In genomic region chr2:100212820-100213219, GRCh38 we compare ENCODE assay signal across 19 cellular contexts.
"Had no signal": no experiment of that assay in that cellular context is flagged by ENCODE, and none has a peak within 500 bp of the region (broad histone marks: within the 10 kb centered on the region; RNA-seq: fewer than 3 reads in every experiment).

No MANE protein-coding gene starts in this region.

- H3K36me3 ChIP-seq: lower lobe of right lung, ovary, suprapubic skin, transverse colon had no signal

- ATAC-seq: activated CD4-positive, alpha-beta T cell treated with anti-CD3 and anti-CD28 coated beads for 36 hours; activated naive CD4-positive, alpha-beta T cell treated with anti-CD3 and anti-CD28 coated beads, Interleukin-2, amount 50 U/mL, for 72 hours; activated T-cell treated with anti-CD3 and anti-CD28 coated beads, Interleukin-2, amount 50 U/mL, for 72 hours; natural killer cell treated with Interleukin-12 subunit alpha and Interleukin-12 subunit beta and Interleukin-15 and Interleukin-18, amount 100 ng/mL, for 72 hours; stimulated activated naive B cell treated with anti-CD40 and anti-IgM and Interleukin-4, amounts not matched to agents 10 μg/mL and 1 μg/mL and 100 μg/mL, for 72 hours had no signal

- H3K27ac Mint-ChIP-seq: activated CD4-positive, alpha-beta T cell treated with anti-CD3 and anti-CD28 coated beads for 36 hours; activated naive CD4-positive, alpha-beta T cell treated with anti-CD3 and anti-CD28 coated beads, Interleukin-2, amount 50 U/mL, for 72 hours; activated T-cell treated with anti-CD3 and anti-CD28 coated beads, Interleukin-2, amount 50 U/mL, for 72 hours; natural killer cell treated with Interleukin-12 subunit alpha and Interleukin-12 subunit beta and Interleukin-15 and Interleukin-18, amount 100 ng/mL, for 72 hours; progenitor cell of endocrine pancreas; stimulated activated naive B cell treated with anti-CD40 and anti-IgM and Interleukin-4, amounts not matched to agents 10 μg/mL and 1 μg/mL and 100 μg/mL, for 72 hours had no signal

- H3K9me3 ChIP-seq: lower lobe of right lung, ovary, suprapubic skin, transverse colon had no signal

- H3K4me3 Mint-ChIP-seq: activated CD4-positive, alpha-beta T cell treated with anti-CD3 and anti-CD28 coated beads for 36 hours; activated T-cell treated with anti-CD3 and anti-CD28 coated beads, Interleukin-2, amount 50 U/mL, for 72 hours; natural killer cell treated with Interleukin-12 subunit alpha and Interleukin-12 subunit beta and Interleukin-15 and Interleukin-18, amount 100 ng/mL, for 72 hours; stimulated activated naive B cell treated with anti-CD40 and anti-IgM and Interleukin-4, amounts not matched to agents 10 μg/mL and 1 μg/mL and 100 μg/mL, for 72 hours had no signal

- H3K9me3 Mint-ChIP-seq: activated naive CD4-positive, alpha-beta T cell treated with anti-CD3 and anti-CD28 coated beads, Interleukin-2, amount 50 U/mL, for 72 hours; activated T-cell treated with anti-CD3 and anti-CD28 coated beads, Interleukin-2, amount 50 U/mL, for 72 hours; natural killer cell treated with Interleukin-12 subunit alpha and Interleukin-12 subunit beta and Interleukin-15 and Interleukin-18, amount 100 ng/mL, for 72 hours; stimulated activated naive B cell treated with anti-CD40 and anti-IgM and Interleukin-4, amounts not matched to agents 10 μg/mL and 1 μg/mL and 100 μg/mL, for 72 hours had no signal

- DNase-seq: activated CD4-positive, alpha-beta T cell treated with anti-CD3 and anti-CD28 coated beads for 36 hours; activated CD4-positive, alpha-beta T cell treated with anti-CD3 and anti-CD28 coated beads, Interleukin-2, amount 50 U/mL, for 4 hours; activated CD4-positive, CD25-positive, alpha-beta regulatory T cell; activated naive CD4-positive, alpha-beta T cell; activated T-cell treated with anti-CD3 and anti-CD28 coated beads for 4 hours; activated T-cell treated with anti-CD3 and anti-CD28 coated beads, Interleukin-2, amount 50 U/mL, for 72 hours; effector CD8-positive, alpha-beta T cell; head of caudate nucleus; lower lobe of right lung; mesenchymal stem cell; ovary; stimulated activated CD4-positive, alpha-beta T cell treated with anti-CD3 and anti-CD28 coated beads, Interleukin-15, amount 100 ng/mL, for 24 hours; stimulated activated CD4-positive, alpha-beta T cell treated with anti-CD3 and anti-CD28 coated beads, Interleukin-2, amount 100 ng/mL, for 24 hours; stimulated activated naive B cell treated with anti-CD40 and anti-IgM and Interleukin-4, amounts not matched to agents 10 μg/mL and 1 μg/mL and 100 μg/mL, for 72 hours; transverse colon had no signal

- H3K36me3 Mint-ChIP-seq: activated naive CD4-positive, alpha-beta T cell treated with anti-CD3 and anti-CD28 coated beads, Interleukin-2, amount 50 U/mL, for 72 hours; natural killer cell treated with Interleukin-12 subunit alpha and Interleukin-12 subunit beta and Interleukin-15 and Interleukin-18, amount 100 ng/mL, for 72 hours; stimulated activated naive B cell treated with anti-CD40 and anti-IgM and Interleukin-4, amounts not matched to agents 10 μg/mL and 1 μg/mL and 100 μg/mL, for 72 hours had no signal

- H3K4me3 ChIP-seq: lower lobe of right lung, ovary, suprapubic skin, transverse colon had no signal

- H3K4me1 Mint-ChIP-seq: activated CD4-positive, alpha-beta T cell treated with anti-CD3 and anti-CD28 coated beads for 36 hours had no signal

- H3K27ac ChIP-seq: lower lobe of right lung, ovary, suprapubic skin had no signal

- H3K27me3 Mint-ChIP-seq: activated CD4-positive, alpha-beta T cell treated with anti-CD3 and anti-CD28 coated beads for 36 hours; stimulated activated naive B cell treated with anti-CD40 and anti-IgM and Interleukin-4, amounts not matched to agents 10 μg/mL and 1 μg/mL and 100 μg/mL, for 72 hours had no signal

- H3K27me3 ChIP-seq: ovary, suprapubic skin, transverse colon had no signal
